ENCODE assay signal across 9 cellular contexts in genomic region chr12:111636209-111636928, GRCh38. TPM values are rescaled to one million over a fixed set of nuclear protein-coding genes. Genes with fewer than 3 reads are reported as not detected.
DNase-seq lines count a peak whose midpoint lies in the region; ATAC-seq and TF ChIP-seq lines count a peak whose summit lies in the region.
"Had no signal": no experiment of that assay in that cellular context is flagged by ENCODE, and none has a peak within 500 bp of the region (broad histone marks: within the 10 kb centered on the region; RNA-seq: fewer than 3 reads in every experiment).

No MANE protein-coding gene starts in this region.

- H3K9me3 ChIP-seq in aorta (ENCODE audit: control insufficient read depth, low read length): no peaks in the 10 kb centered on the region

- no peaks in the 10 kb centered on the region for H3K27me3 ChIP-seq in aorta (ENCODE audit: control insufficient read depth in 1 of 2, insufficient read depth in 2 of 2, low read length in 1 of 2)

- H3K4me3 ChIP-seq in foreskin fibroblast (ENCODE audit: low read depth in 1 of 2, low read length in 2 of 2) (peak overlapping the region in 1 of 2 donors; percentile 35), aorta (ENCODE audit: low read length in 2 of 2) (no peak overlapping the region)

- ATAC-seq in aorta (ENCODE audit: low FRiP score) (peak; percentile 85), HG03135 (IDR thresholded peaks at IDR 0.05; ENCODE audit: unreplicated experiment) (no peak), GM21619 (IDR thresholded peaks at IDR 0.05; ENCODE audit: unreplicated experiment) (no peak)

- 8 to 9% methylated on average over 19 of the region's 19 CpGs for WGBS in aorta, 2 donors

- intact Hi-C loops in aorta (cut with DNase I): loop anchor here in 1 of 2 donors (2.0 kb wide), 1 partner anchor 72 kb away; no protein-coding TSS in a partner anchor

- no peak overlapping the region for H3K27ac ChIP-seq in aorta (ENCODE audit: low read depth in 1 of 2, low read length in 2 of 2)
- H3K27ac ChIP-seq: 22Rv1 had no signal

- H3K36me3 ChIP-seq in aorta (ENCODE audit: control insufficient read depth in 1 of 2, insufficient read depth in 2 of 2, low read length in 1 of 2): no peaks in the 10 kb centered on the region

- DNase-seq in DMS 273 (lab: John Stamatoyannopoulos, UW; ENCODE audit: unreplicated experiment): peak; percentile 61
- no peak for DNase-seq in DMS 273 treated with DMSO at 0.1 percent for 48 hours (lab: John Stamatoyannopoulos, UW)
- DNase-seq in foreskin fibroblast: peak; percentile 61 to 88
- peak; percentile 75 for DNase-seq in myocyte (ENCODE audit: low read depth)
- peak; percentile 78 to 81 for DNase-seq in aorta
- DNase-seq in ACHN: no peak

- no peak for TF ChIP-seq CTCF in foreskin fibroblast (IDR thresholded peaks at IDR 0.05; ENCODE audit: low read depth, low read length)

- H3K4me1 ChIP-seq in aorta (ENCODE audit: control insufficient read depth in 1 of 2, insufficient read depth in 2 of 2, low read length in 2 of 2): peaks cover 3 to 4% of the 10 kb centered on the region in 2 donors

- in situ Hi-C loops in ACHN (cut with HindIII; ENCODE audit: low pct_ligation_motif_present, low pct_unique_long_range_greater_than_20kb, low sequenced_read_pairs): no loop called here

RNA-seq across cellular contexts. Expression of gene ATXN2, which starts 37.3 kb away (rescaled TPM):
- total RNA-seq in myocyte (16.4 and 18.3 TPM in 2 replicates), aorta (10 to 100 TPM; 69.4 to 97.5 TPM)
- 41.6 TPM for polyA plus RNA-seq in myocyte (2012)
- 10 to 100 TPM; 23.8 to 29.3 TPM for polyA plus RNA-seq in aorta

RNA-seq across cellular contexts. Expression of gene BRAP, which starts 49.4 kb away (rescaled TPM):
- total RNA-seq in myocyte (17.7 and 20.4 TPM in 2 replicates), aorta (10 to 100 TPM; 14.0 to 18.0 TPM)
- 11.8 TPM for polyA plus RNA-seq in myocyte (2012)
- 10 to 100 TPM in 1 of 2 donors, 1 to 10 TPM in 1; 4.9 to 11.8 TPM for polyA plus RNA-seq in aorta

RNA-seq across cellular contexts. Expression of gene ACAD10, which starts 49.5 kb away (rescaled TPM):
- total RNA-seq in myocyte (13.5 and 17.3 TPM in 2 replicates), aorta (10 to 100 TPM; 16.0 to 27.9 TPM)
- 15.9 TPM for polyA plus RNA-seq in myocyte (2012)
- polyA plus RNA-seq in aorta: 10 to 100 TPM in 1 of 2 donors, 1 to 10 TPM in 1; 7.0 to 15.2 TPM

Comparison
In these comparisons a context has a peak if more than half of its experiments do, and no peak if none do; other contexts are left out.
1. DNase-seq: peak in DMS 273 (single experiment), foreskin fibroblast (2 of 2), myocyte (single experiment) and aorta (2 of 2); none in DMS 273 treated with DMSO at 0.1 percent for 48 hours (single experiment) and ACHN (single experiment).